Comparison of ENCODE assay signal across 22 cellular contexts in genomic region chr19:2797280-2797679, GRCh38.
"Had no signal": no experiment of that assay in that cellular context is flagged by ENCODE, and none has a peak within 500 bp of the region (broad histone marks: within the 10 kb centered on the region; RNA-seq: fewer than 3 reads in every experiment).

No MANE protein-coding gene starts in this region.

- H3K9ac ChIP-seq: KMS-11, SK-N-SH had no signal

- H3K4me3 ChIP-seq: SJCRH30 had no signal

- H3K4me1 Mint-ChIP-seq: activated naive CD4-positive, alpha-beta T cell treated with anti-CD3 and anti-CD28 coated beads, Interleukin-2, amount 50 U/mL, for 24 hours; WTC11 had no signal

- H3K4me2 ChIP-seq: KMS-11, SK-N-SH had no signal

- ATAC-seq: activated CD8-positive, alpha-beta T cell treated with anti-CD3 and anti-CD28 coated beads, Interleukin-2, amount 10 ng/mL, durations not matched to agents 7 days and 5 days; WTC11 had no signal

- H3K27ac Mint-ChIP-seq: activated CD8-positive, alpha-beta T cell treated with anti-CD3 and anti-CD28 coated beads, Interleukin-2, amount 10 ng/mL, durations not matched to agents 7 days and 5 days; activated naive CD4-positive, alpha-beta T cell treated with anti-CD3 and anti-CD28 coated beads, Interleukin-2, amount 50 U/mL, for 24 hours; WTC11 had no signal

- H3K4me3 Mint-ChIP-seq: activated CD8-positive, alpha-beta T cell treated with anti-CD3 and anti-CD28 coated beads, Interleukin-2, amount 10 ng/mL, durations not matched to agents 7 days and 5 days; activated naive CD4-positive, alpha-beta T cell treated with anti-CD3 and anti-CD28 coated beads, Interleukin-2, amount 50 U/mL, for 24 hours; WTC11 had no signal

- H3K27ac ChIP-seq: KMS-11, SJCRH30 had no signal

- DNase-seq: activated CD4-positive, alpha-beta T cell treated with anti-CD3 and anti-CD28 coated beads for 48 hours; activated CD4-positive, alpha-beta T cell treated with anti-CD3 and anti-CD28 coated beads, Interleukin-2, amount 50 U/mL, for 4 hours; activated CD4-positive, CD25-positive, alpha-beta regulatory T cell treated with anti-CD3 and anti-CD28 coated beads, Interleukin-2, amount 50 U/mL, for 72 hours; activated CD8-positive, alpha-beta memory T cell treated with anti-CD3 and anti-CD28 coated beads, Interleukin-2, amount 50 U/mL, for 48 hours; activated CD8-positive, alpha-beta T cell treated with anti-CD3 and anti-CD28 coated beads, Interleukin-2, amount 10 ng/mL, durations not matched to agents 7 days and 5 days; activated T-cell treated with anti-CD3 and anti-CD28 coated beads, Interleukin-2, amount 50 U/mL, for 1 hour; aorta; NCI-H1092; NCI-H1417; NCI-H2029; NCI-H2107; NCI-H2171 treated with DMSO at 0.1 percent for 48 hours; NCI-H345; NCI-H510A; NCI-H526 treated with DMSO at 0.1 percent for 48 hours; NCI-H82; SJCRH30; SK-N-SH; T-helper 1 cell had no signal

- H3K27me3 Mint-ChIP-seq: activated naive CD4-positive, alpha-beta T cell treated with anti-CD3 and anti-CD28 coated beads, Interleukin-2, amount 50 U/mL, for 24 hours had no signal

- H3K27me3 ChIP-seq: SJCRH30 had no signal

- H3K9me3 Mint-ChIP-seq: activated naive CD4-positive, alpha-beta T cell treated with anti-CD3 and anti-CD28 coated beads, Interleukin-2, amount 50 U/mL, for 24 hours; WTC11 had no signal

- H3K9me3 ChIP-seq: SJCRH30, SK-N-SH had no signal

- H3K4me1 ChIP-seq: SJCRH30 had no signal
